In genomic region chr13:21685485-21686064, GRCh38 we compare ENCODE assay signal across 15 cellular contexts. TPM values are rescaled to one million over a fixed set of nuclear protein-coding genes. Genes with fewer than 3 reads are reported as not detected.
DNase-seq lines count a peak whose midpoint lies in the region; ATAC-seq, FAIRE-seq and TF ChIP-seq lines count a peak whose summit lies in the region.
"Had no signal": no experiment of that assay in that cellular context is flagged by ENCODE, and none has a peak within 500 bp of the region (broad histone marks: within the 10 kb centered on the region; RNA-seq: fewer than 3 reads in every experiment).

No MANE protein-coding gene starts in this region.

- H3K4me3 ChIP-seq in HepG2 (replicated peaks in 1 of 3; ENCODE audit: insufficient read depth in 1 of 3, low read depth in 2 of 3, low read length in 3 of 3), result no peak overlapping the region
- H3K4me3 ChIP-seq in right lobe of liver, result no peak overlapping the region
- H3K4me3 ChIP-seq in K562, result no peak overlapping the region
- no peak overlapping the region for H3K4me3 ChIP-seq in gastrocnemius medialis
- H3K4me3 ChIP-seq in sigmoid colon, result no peak overlapping the region
- H3K4me3 ChIP-seq: BLaER1 treated with 17β-estradiol and CSF1 and Interleukin-3, amounts not matched to agents 10 nM and 100 nM had no signal

- H3K4me2 ChIP-seq in HepG2 (ENCODE audit: low read depth, low read length), result no peak overlapping the region
- no peak overlapping the region for H3K4me2 ChIP-seq in K562 (ENCODE audit: insufficient read depth, low read length)

- H3K4me1 ChIP-seq in HepG2 (ENCODE audit: insufficient read depth, low read length) (no peaks in the 10 kb centered on the region), right lobe of liver (no peaks in the 10 kb centered on the region), K562 (replicated peaks in 1 of 2; ENCODE audit: control insufficient read depth in 2 of 2, insufficient read depth in 2 of 2, low read length in 2 of 2) (no peaks in the 10 kb centered on the region), gastrocnemius medialis (peaks cover 0 to 4% of the 10 kb centered on the region in 2 donors), sigmoid colon (peaks cover 0 to 6% (median 0%) of the 10 kb centered on the region in 4 donors)

- H3K9me3 ChIP-seq in HepG2 (ENCODE audit: low read length), result no peaks in the 10 kb centered on the region
- H3K9me3 ChIP-seq in right lobe of liver, result no peaks in the 10 kb centered on the region
- no peaks in the 10 kb centered on the region for H3K9me3 ChIP-seq in K562 (replicated peaks; ENCODE audit: control insufficient read depth, insufficient read depth, low read depth, low read length)
- no peaks in the 10 kb centered on the region for H3K9me3 ChIP-seq in gastrocnemius medialis
- no peaks in the 10 kb centered on the region for H3K9me3 ChIP-seq in sigmoid colon
- H3K9me3 ChIP-seq: BLaER1 treated with 17β-estradiol and CSF1 and Interleukin-3, amounts not matched to agents 10 nM and 100 nM had no signal

- H3K9me1 ChIP-seq in K562 (ENCODE audit: control insufficient read depth, insufficient read depth, low read length), result no peaks in the 10 kb centered on the region

- TF ChIP-seq RAD21 in HepG2 (CRISPR knock-in tag; IDR thresholded peaks at IDR 0.05) (no peak), K562 (CRISPR knock-in tag; conservative IDR thresholded peaks at IDR 0.05 in 1 of 2, IDR thresholded peaks at IDR 0.05 in 1 of 2) (no peak)

- no peak for TF ChIP-seq CTCF in HepG2 (CRISPR knock-in tag; IDR thresholded peaks at IDR 0.05)
- TF ChIP-seq CTCF in right lobe of liver (IDR thresholded peaks at IDR 0.05), result no peak
- TF ChIP-seq CTCF in K562 (IDR thresholded peaks at IDR 0.05 in 2 of 3, conservative IDR thresholded peaks at IDR 0.05 in 1 of 3; ENCODE audit: insufficient read depth in 2 of 3, low read depth in 1 of 3, low read length in 3 of 3), result no peak
- no peak for TF ChIP-seq CTCF in gastrocnemius medialis (IDR thresholded peaks at IDR 0.05 in 4 of 5, conservative IDR thresholded peaks at IDR 0.05 in 1 of 5)
- TF ChIP-seq CTCF in sigmoid colon (IDR thresholded peaks at IDR 0.05), result no peak
- no peak for TF ChIP-seq CTCF in RWPE1 (conservative IDR thresholded peaks at IDR 0.05; ENCODE audit: low read depth)

- H3K79me2 ChIP-seq in HepG2 (ENCODE audit: insufficient read depth, low read length) (no peaks in the 10 kb centered on the region), K562 (ENCODE audit: control insufficient read depth, insufficient read depth, low read length) (no peaks in the 10 kb centered on the region)

- H3K9ac ChIP-seq in HepG2 (ENCODE audit: insufficient read depth, low read depth, low read length) (no peak overlapping the region), K562 (ENCODE audit: insufficient read depth in 1 of 2, low read depth in 2 of 2, low read length in 2 of 2) (no peak overlapping the region)

- in situ Hi-C loops in HepG2 (cut with HindIII; ENCODE audit: extremely low pct_ligation_motif_present, low pct_unique_long_range_greater_than_20kb) (no loop called here), K562 (cut with MboI) (no loop called here), gastrocnemius medialis (cut with MboI; ENCODE audit: low sequenced_read_pairs in 4 of 4) (no loop called here)

- TF ChIP-seq POLR2A in HepG2 (IDR thresholded peaks at IDR 0.05; ENCODE audit: insufficient read depth in 1 of 2, low read depth in 2 of 2, low read length in 2 of 2) (no peak), right lobe of liver (IDR thresholded peaks at IDR 0.05) (no peak), K562 (conservative IDR thresholded peaks at IDR 0.05) (no peak), gastrocnemius medialis (IDR thresholded peaks at IDR 0.05) (no peak), sigmoid colon (IDR thresholded peaks at IDR 0.05) (no peak)

- DNase-seq in HepG2 (ENCODE audit: low spot score) (no peak), right lobe of liver (no peak), K562 (ENCODE audit: extremely low read depth in 1 of 4, low spot score in 3 of 4) (no peak), gastrocnemius medialis (no peak), sigmoid colon (no peak), RWPE1 (ENCODE audit: low spot score) (no peak)
- DNase-seq: Calu3; CD8-positive, alpha-beta T cell; DMS79 treated with DMSO at 0.1 percent for 48 hours; GF-D8; GOT3; H7 had no signal

- intact Hi-C loops in HepG2 (cut with micrococcal nuclease; ENCODE audit: unreplicated experiment), result no loop called here
- intact Hi-C loops in right lobe of liver (cut with DNase I), result no loop called here
- intact Hi-C loops in K562 (cut with micrococcal nuclease), result no loop called here
- intact Hi-C loops in gastrocnemius medialis (cut with DNase I; ENCODE audit: low total_unique reads), result no loop called here
- intact Hi-C loops in sigmoid colon (cut with DNase I), result no loop called here

- TF ChIP-seq EP300 in HepG2 (IDR thresholded peaks at IDR 0.05; ENCODE audit: low read depth in 2 of 2, low read length in 2 of 2) (no peak), HepG2 (CRISPR knock-in tag; IDR thresholded peaks at IDR 0.05; ENCODE audit: borderline replicate concordance) (no peak), K562 (IDR thresholded peaks at IDR 0.05; ENCODE audit: low read length) (no peak), sigmoid colon (IDR thresholded peaks at IDR 0.05) (no peak)

- FAIRE-seq in HepG2 (lab: Jason Lieb, UNC), result no peak
- no peak for FAIRE-seq in K562 (lab: Jason Lieb, UNC)

- CTCF ChIA-PET in HepG2 (lab: Yijun Ruan, JAX; ENCODE audit: low intra/inter-chr PET ratio, low total read pairs) (no interaction called here), K562 (lab: Yijun Ruan, JAX; ENCODE audit: low intra/inter-chr PET ratio) (no interaction called here), RWPE1 (lab: Yijun Ruan, JAX) (interaction anchor here (0.6 to 1.2 kb wide), 2 partner anchors 10 to 439 kb away, joined by 3 to 4 read pairs; no protein-coding TSS in a partner anchor)

- H3K27me3 ChIP-seq in HepG2 (ENCODE audit: control insufficient read depth in 1 of 2, insufficient read depth in 2 of 2, low read length in 2 of 2), result peaks cover 0 to 23% of the 10 kb centered on the region in 2 experiments; a peak in 3 of 5 replicates
- H3K27me3 ChIP-seq in right lobe of liver, result no peaks in the 10 kb centered on the region
- H3K27me3 ChIP-seq in K562 (ENCODE audit: control insufficient read depth in 2 of 2, insufficient read depth in 2 of 2, low read length in 2 of 2), result peaks cover 1 to 21% of the 10 kb centered on the region in 2 experiments; a peak in 3 of 5 replicates
- H3K27me3 ChIP-seq in gastrocnemius medialis, result no peaks in the 10 kb centered on the region
- no peaks in the 10 kb centered on the region for H3K27me3 ChIP-seq in sigmoid colon
- H3K27me3 ChIP-seq: BLaER1 treated with 17β-estradiol and CSF1 and Interleukin-3, amounts not matched to agents 10 nM and 100 nM had no signal

- BruUV-seq in HepG2 (replicated peaks; lab: Mats Ljungman, UMichigan) (no TSS peak), K562 (replicated peaks; lab: Mats Ljungman, UMichigan) (no TSS peak)

- 23% methylated on average over 7 of the region's 7 CpGs for WGBS in HepG2 (ENCODE audit: low lambda C conversion rate)
- 53% methylated on average over 7 of the region's 7 CpGs for WGBS in right lobe of liver (ENCODE audit: insufficient coverage, low coverage, low lambda C conversion rate, missing lambda C conversion rate)
- 2% methylated on average over 7 of the region's 7 CpGs for WGBS in K562 (ENCODE audit: insufficient coverage, low coverage, missing lambda C conversion rate)
- WGBS in sigmoid colon, 2 donors, result 86% methylated on average over 7 of the region's 7 CpGs

- no peaks in the 10 kb centered on the region; the same call in 1 of the 2 replicates for H4K20me1 ChIP-seq in HepG2 (ENCODE audit: insufficient read depth, low read length)
- H4K20me1 ChIP-seq in K562 (replicated peaks; ENCODE audit: control insufficient read depth, insufficient read depth, low read length), result no peaks in the 10 kb centered on the region

- no peaks in the 10 kb centered on the region for H3K36me3 ChIP-seq in HepG2 (replicated peaks in 1 of 2; ENCODE audit: control insufficient read depth in 1 of 2, insufficient read depth in 2 of 2, low read length in 2 of 2)
- no peaks in the 10 kb centered on the region for H3K36me3 ChIP-seq in right lobe of liver
- H3K36me3 ChIP-seq in K562 (ENCODE audit: control insufficient read depth, insufficient read depth, low read length), result no peaks in the 10 kb centered on the region
- H3K36me3 ChIP-seq in gastrocnemius medialis, result no peaks in the 10 kb centered on the region
- H3K36me3 ChIP-seq in sigmoid colon, result no peaks in the 10 kb centered on the region

- H3K27ac ChIP-seq in HepG2 (ENCODE audit: extremely low read length, insufficient read depth, low read length), result no peak overlapping the region
- no peak overlapping the region for H3K27ac ChIP-seq in right lobe of liver
- no peak overlapping the region for H3K27ac ChIP-seq in K562 (ENCODE audit: extremely low read depth, low read depth, low read length)
- peak overlapping the region in 2 of 4 donors; percentile 21 to 26 for H3K27ac ChIP-seq in gastrocnemius medialis
- no peak overlapping the region for H3K27ac ChIP-seq in sigmoid colon
- H3K27ac ChIP-seq in RWPE1, result no peak overlapping the region

- POLR2A ChIA-PET in HepG2 (lab: Yijun Ruan, JAX) (no interaction called here), K562 (lab: Yijun Ruan, JAX) (no interaction called here), RWPE1 (lab: Yijun Ruan, JAX; ENCODE audit: low non-redundant PET) (no interaction called here)

- H2AFZ ChIP-seq in HepG2 (ENCODE audit: low read length) (no peak overlapping the region), K562 (ENCODE audit: low read depth, low read length) (no peak overlapping the region)

- ATAC-seq in HepG2 (no peak), right lobe of liver (no peak), K562 (no peak), gastrocnemius medialis (peak; percentile 40 to 58)
- ATAC-seq: CD8-positive, alpha-beta T cell; HCT116 had no signal

RNA-seq across cellular contexts. Expression of gene FGF9, which starts 14.7 kb away (rescaled TPM):
- total RNA-seq in HepG2 (2016; rRNA removed; fragmentation: Illumina TruSeq; extraction: Trizol) (not detected in 2 replicates), right lobe of liver (not detected), K562 (2014; rRNA removed) (not detected in 2 replicates), K562 (2014; rRNA removed; fragmentation: Illumina TruSeq; extraction: Trizol) (not detected in 2 replicates), K562 (2015; rRNA removed; fragmentation: Illumina TruSeq; extraction: Trizol) (not detected in 2 replicates), K562 (2021) (not detected in 2 replicates), gastrocnemius medialis (under 1 TPM in 3 of 4 donors, not detected in 1; 0.16 to 0.38 (median 0.25) TPM), sigmoid colon (1 to 10 TPM in 1 of 4 donors, under 1 TPM in 3; 0.36 to 1.4 (median 0.75) TPM)
- total RNA-seq in HepG2 (2016; cell fraction: cytosol; rRNA removed; fragmentation: Illumina TruSeq; extraction: Trizol; ENCODE audit: low read depth), result not detected in 2 replicates
- not detected in 2 replicates for total RNA-seq in HepG2 (2016; cell fraction: insoluble cytoplasmic fraction; rRNA removed; fragmentation: Illumina TruSeq; extraction: Trizol)
- total RNA-seq in HepG2 (2016; cell fraction: membrane; rRNA removed; fragmentation: Illumina TruSeq; extraction: Trizol), result not detected in 2 replicates
- total RNA-seq in HepG2 (2016; cell fraction: nucleus; rRNA removed; fragmentation: Illumina TruSeq; extraction: Trizol), result not detected in 2 replicates
- polyA plus RNA-seq in HepG2 (2011; rRNA removed) (not detected in 2 replicates), K562 (2011; rRNA removed) (not detected in 2 replicates), K562 (2014; fragmentation: Illumina TruSeq; extraction: Trizol) (not detected in 2 replicates), K562 (2014; fragmentation: Nextera tagmentation; extraction: Ambion mirVana) (not detected), K562 (2014; rRNA removed) (not detected in 2 replicates), sigmoid colon (under 1 TPM; 0.36 to 0.60 (median 0.46) TPM)
- polyA plus RNA-seq in HepG2 (2011; cell fraction: cytosol; rRNA removed), result not detected in 2 replicates
- polyA plus RNA-seq in HepG2 (2011; cell fraction: nucleus; rRNA removed), result not detected in 2 replicates
- polyA plus RNA-seq in HepG2 (2012), result not detected in 2 replicates
- not detected in 2 replicates for polyA plus RNA-seq in HepG2 (2016; cell fraction: cytosol; fragmentation: Illumina TruSeq; extraction: Trizol; ENCODE audit: low read depth)
- polyA plus RNA-seq in HepG2 (2016; cell fraction: insoluble cytoplasmic fraction; fragmentation: Illumina TruSeq; extraction: Trizol; ENCODE audit: low read depth), result not detected in 2 replicates
- not detected in 2 replicates for polyA plus RNA-seq in HepG2 (2016; cell fraction: membrane; fragmentation: Illumina TruSeq; extraction: Trizol; ENCODE audit: low read depth)
- polyA plus RNA-seq in HepG2 (2016; cell fraction: nucleus; fragmentation: Illumina TruSeq; extraction: Trizol; ENCODE audit: insufficient read depth, low read depth), result not detected in 2 replicates
- polyA minus RNA-seq in HepG2 (2011; rRNA and poly(A)+ RNA removed; ENCODE audit: low replicate concordance), result not detected in 2 replicates
- polyA minus RNA-seq in HepG2 (2011; cell fraction: cytosol; rRNA and poly(A)+ RNA removed), result not detected in 2 replicates
- polyA minus RNA-seq in HepG2 (2011; cell fraction: nucleus; rRNA and poly(A)+ RNA removed), result not detected in 2 replicates
- not detected in 2 replicates for total RNA-seq in K562 (2011; cell fraction: chromatin; rRNA removed; ENCODE audit: low replicate concordance)
- not detected in 2 replicates for total RNA-seq in K562 (2011; cell fraction: nucleolus; rRNA removed)
- not detected in 2 replicates for total RNA-seq in K562 (2011; cell fraction: nucleoplasm; rRNA removed)
- not detected in 2 replicates for polyA plus RNA-seq in K562 (2011; cell fraction: cytosol; rRNA removed)
- not detected in 2 replicates for polyA plus RNA-seq in K562 (2011; cell fraction: nucleus; rRNA removed)
- polyA plus RNA-seq in K562 (2012), result not detected in 2 replicates
- polyA minus RNA-seq in K562 (2011; rRNA and poly(A)+ RNA removed), result not detected in 2 replicates
- polyA minus RNA-seq in K562 (2011; cell fraction: cytosol; rRNA and poly(A)+ RNA removed), result not detected in 2 replicates
- polyA minus RNA-seq in K562 (2011; cell fraction: nucleus; rRNA and poly(A)+ RNA removed), result not detected in 2 replicates
- total RNA-seq: A172, Calu3 had no signal

Comparison
In these comparisons a context has a peak if more than half of its experiments do, and no peak if none do; other contexts are left out.
1. ATAC-seq: peak in gastrocnemius medialis (2 of 2); none in HepG2 (single experiment), right lobe of liver (0 of 4) and K562 (single experiment).
2. Of the 241 proteins assayed by ChIP-seq in both HepG2 and K562: peak only in HepG2: none; only in K562: TFE3; in both: RAD51; in neither: 238; mixed calls (peak in some experiments, not most) for 1.